In genomic region chr20:51377132-51377531, GRCh38 we compare ENCODE assay signal across 1 cellular context.
TF ChIP-seq lines count a peak whose summit lies in the region.

No MANE protein-coding gene starts in this region.

TF ChIP-seq in IMR-90, 13 proteins besides CTCF, POLR2A, EP300 and RAD21 (continued from another document):
- no peak for TF ChIP-seq SMC3 (IDR thresholded peaks at IDR 0.05; ENCODE audit: low read depth, low read length)
